Comparison of ENCODE assay signal across 27 cellular contexts in the genomic region with DNA sequence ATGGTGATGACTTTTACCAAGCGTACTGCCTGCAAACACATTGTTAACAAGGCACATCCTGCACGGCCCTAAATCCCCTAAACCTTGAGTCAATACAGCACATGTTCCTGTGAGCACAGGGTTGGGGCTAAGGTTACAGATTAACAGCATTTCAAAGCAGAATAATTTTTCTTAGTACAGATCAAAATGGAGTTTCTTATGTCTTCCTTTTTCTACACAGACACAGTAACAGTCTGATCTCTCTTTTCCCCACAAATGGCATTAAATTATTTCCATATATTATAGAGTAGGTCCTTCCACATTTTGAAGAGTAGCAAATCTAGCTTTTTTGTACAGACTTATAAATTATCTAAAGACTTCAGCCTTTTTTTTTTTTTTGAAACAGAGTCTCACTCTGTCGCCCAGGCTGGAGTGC. TPM values are rescaled to one million over a fixed set of nuclear protein-coding genes. Genes with fewer than 3 reads are reported as not detected.
A peak's percentile ranks its signal among the peaks of the same experiment; 100 is the strongest.
DNase-seq lines count a peak whose midpoint lies in the region; ATAC-seq and TF ChIP-seq lines count a peak whose summit lies in the region.
"Had no signal": no experiment of that assay in that cellular context is flagged by ENCODE, and none has a peak within 500 bp of the region (broad histone marks: within the 10 kb centered on the region; RNA-seq: fewer than 3 reads in every experiment).

No MANE protein-coding gene starts in this region.

- peaks cover 14% of the 10 kb centered on the region for H3K4me1 ChIP-seq in CD8-positive, alpha-beta memory T cell (ENCODE audit: insufficient read depth, low read length)
- peaks cover 20% of the 10 kb centered on the region for H3K4me1 ChIP-seq in colonic mucosa
- H3K4me1 ChIP-seq in trophoblast cell (ENCODE audit: control insufficient read depth in 1 of 2, insufficient read depth in 2 of 2, low read length in 2 of 2), result peaks cover 15 to 19% of the 10 kb centered on the region in 2 experiments
- peaks cover 16% of the 10 kb centered on the region for H3K4me1 ChIP-seq in A673 (ENCODE audit: insufficient read depth, low read length, poor library complexity, severe bottlenecking)

- H4K8ac ChIP-seq in trophoblast cell (ENCODE audit: low read depth, low read length), result no peak overlapping the region

- peaks cover 4% of the 10 kb centered on the region for H3K79me2 ChIP-seq in trophoblast cell (ENCODE audit: control insufficient read depth, insufficient read depth, low read length, poor library complexity)

- no peak overlapping the region for H3K23ac ChIP-seq in trophoblast cell (ENCODE audit: low read length)

- no peak overlapping the region for H2BK5ac ChIP-seq in trophoblast cell (ENCODE audit: low read depth, low read length, poor library complexity)

- TF ChIP-seq CTCF in colonic mucosa (IDR thresholded peaks at IDR 0.05), result no peak
- no peak for TF ChIP-seq CTCF in A673 (conservative IDR thresholded peaks at IDR 0.05; ENCODE audit: low read depth, low read length)

- no peak overlapping the region for H3K4me3 Mint-ChIP-seq in CD8-positive, alpha-beta memory T cell
- H3K4me3 Mint-ChIP-seq: activated CD4-positive, alpha-beta memory T cell treated with anti-CD3 and anti-CD28 coated beads for 36 hours; activated T-cell treated with anti-CD3 and anti-CD28 coated beads, Interleukin-2, amount 50 U/mL, for 4 hours; naive B cell had no signal

- no peaks in the 10 kb centered on the region for H3K9me3 ChIP-seq in CD8-positive, alpha-beta memory T cell (ENCODE audit: low read length)
- H3K9me3 ChIP-seq in colonic mucosa (no peaks in the 10 kb centered on the region), trophoblast cell (ENCODE audit: insufficient read depth, low read depth, low read length) (peaks cover 2% of the 10 kb centered on the region), A673 (ENCODE audit: low read depth, low read length, poor library complexity, severe bottlenecking) (no peaks in the 10 kb centered on the region)
- H3K9me3 ChIP-seq: esophagus muscularis mucosa, lower lobe of right lung had no signal

- no peak overlapping the region for H4K91ac ChIP-seq in trophoblast cell (ENCODE audit: low read depth, low read length)

- intact Hi-C loops in colonic mucosa (cut with DNase I) (loop anchor here (5.0 kb wide), 1 partner anchor 248 kb away; no protein-coding TSS in a partner anchor), A673 (cut with micrococcal nuclease; ENCODE audit: unreplicated experiment) (no loop called here)

- no peak overlapping the region for H3K4ac ChIP-seq in trophoblast cell (ENCODE audit: low read depth, low read length)

- no peak overlapping the region for H2BK120ac ChIP-seq in trophoblast cell (ENCODE audit: insufficient read depth, low read length, poor library complexity)

- H3K9ac ChIP-seq in colonic mucosa (ENCODE audit: low read depth in 2 of 2, low read length in 2 of 2) (no peak overlapping the region), trophoblast cell (ENCODE audit: low read length) (no peak overlapping the region)
- H3K9ac ChIP-seq: KMS-11 had no signal

- H3K27ac Mint-ChIP-seq in CD8-positive, alpha-beta memory T cell, result peak overlapping the region in 1 of 8 donors; percentile 19

- peak overlapping the region; percentile 54 for H3K27ac ChIP-seq in CD8-positive, alpha-beta memory T cell (ENCODE audit: low read depth, low read length)
- H3K27ac ChIP-seq in colonic mucosa, result peak overlapping the region; percentile 90
- peak overlapping the region; percentile 57 for H3K27ac ChIP-seq in trophoblast cell (ENCODE audit: low read depth, low read length)
- no peak overlapping the region for H3K27ac ChIP-seq in A673 (ENCODE audit: low read depth, low read length, poor library complexity, severe bottlenecking)
- H3K27ac ChIP-seq: HL-60, KMS-11, lower lobe of right lung had no signal

- no peak overlapping the region for H3K4me2 ChIP-seq in trophoblast cell (ENCODE audit: low read length)

- H3K79me1 ChIP-seq in trophoblast cell (ENCODE audit: low read length), result peaks cover 7% of the 10 kb centered on the region

- no peak overlapping the region for H3K18ac ChIP-seq in trophoblast cell (ENCODE audit: low read length)

- CTCF ChIA-PET in CD8-positive, alpha-beta memory T cell (lab: Charles Lee), result interaction anchor here (5.6 kb wide), 1 partner anchor 246 kb away, joined by 51 read pairs; no protein-coding TSS in a partner anchor
- CTCF ChIA-PET in A673 (lab: Charles Lee), result no interaction called here

- H3K27me3 ChIP-seq in CD8-positive, alpha-beta memory T cell (ENCODE audit: insufficient read depth, low read length, poor library complexity, severe bottlenecking), result no peaks in the 10 kb centered on the region
- H3K27me3 ChIP-seq in colonic mucosa (no peaks in the 10 kb centered on the region), trophoblast cell (ENCODE audit: insufficient read depth, low read length) (no peaks in the 10 kb centered on the region), A673 (replicated peaks; ENCODE audit: insufficient read depth, low read depth, low read length, poor library complexity) (no peaks in the 10 kb centered on the region)
- H3K27me3 ChIP-seq: esophagus muscularis mucosa had no signal

- POLR2A ChIA-PET in CD8-positive, alpha-beta memory T cell (lab: Charles Lee), result no interaction called here
- POLR2A ChIA-PET in A673 (lab: Charles Lee; ENCODE audit: low non-redundant PET), result interaction anchor here (0.6 kb wide), 1 partner anchor 281 kb away, joined by 3 read pairs; the partner anchor contains the start of gene SAPCD2

- peaks cover 18 to 31% (median 28%) of the 10 kb centered on the region in 3 donors for H3K4me1 Mint-ChIP-seq in CD8-positive, alpha-beta memory T cell

- H4K12ac ChIP-seq in trophoblast cell (ENCODE audit: low read depth, low read length), result no peak overlapping the region

- no peak overlapping the region for H3K4me3 ChIP-seq in CD8-positive, alpha-beta memory T cell (ENCODE audit: low read length)
- H3K4me3 ChIP-seq in colonic mucosa, result no peak overlapping the region
- no peak overlapping the region for H3K4me3 ChIP-seq in trophoblast cell (ENCODE audit: low read depth, low read length)
- H3K4me3 ChIP-seq in A673 (ENCODE audit: low read depth, low read length, poor library complexity, severe bottlenecking), result no peak overlapping the region
- H3K4me3 ChIP-seq: esophagus muscularis mucosa, lower lobe of right lung had no signal

- ATAC-seq in GM18520 (IDR thresholded peaks at IDR 0.05; ENCODE audit: unreplicated experiment), result no peak
- ATAC-seq in HG02623 (IDR thresholded peaks at IDR 0.05; ENCODE audit: unreplicated experiment), result no peak
- ATAC-seq: activated T-cell treated with anti-CD3 and anti-CD28 coated beads, Interleukin-2, amount 50 U/mL, for 4 hours; lower lobe of right lung had no signal

- H3K9me3 Mint-ChIP-seq in CD8-positive, alpha-beta memory T cell, result no peaks in the 10 kb centered on the region
- H3K9me3 Mint-ChIP-seq: activated CD4-positive, alpha-beta memory T cell treated with anti-CD3 and anti-CD28 coated beads for 36 hours; activated T-cell treated with anti-CD3 and anti-CD28 coated beads, Interleukin-2, amount 50 U/mL, for 4 hours; naive B cell had no signal

- peaks cover 3 to 8% of the 10 kb centered on the region in 2 donors for H3K27me3 Mint-ChIP-seq in CD8-positive, alpha-beta memory T cell
- H3K27me3 Mint-ChIP-seq: naive B cell had no signal

- peaks cover 0 to 9% (median 2%) of the 10 kb centered on the region in 3 donors for H3K36me3 Mint-ChIP-seq in CD8-positive, alpha-beta memory T cell
- H3K36me3 Mint-ChIP-seq: activated CD4-positive, alpha-beta memory T cell treated with anti-CD3 and anti-CD28 coated beads for 36 hours; naive B cell had no signal

- WGBS in trophoblast cell (ENCODE audit: extremely low coverage, insufficient coverage, insufficient read length), result no CpG with 5 or more reads among the region's 3 CpGs

- no peak overlapping the region for H2AK5ac ChIP-seq in trophoblast cell (ENCODE audit: low read length)

- no peak overlapping the region for H2AFZ ChIP-seq in trophoblast cell (ENCODE audit: insufficient read depth, low read length, poor library complexity)

- no peak for DNase-seq in CD8-positive, alpha-beta memory T cell
- DNase-seq in NCI-H82 (lab: John Stamatoyannopoulos, UW) (peak; percentile 77), colonic mucosa (no peak), trophoblast cell (no peak), A673 (ENCODE audit: low spot score) (no peak), C1 segment of cervical spinal cord (lab: John Stamatoyannopoulos, UW) (no peak)
- DNase-seq: activated CD4-positive, alpha-beta memory T cell treated with anti-CD3 and anti-CD28 coated beads for 36 hours; activated naive CD4-positive, alpha-beta T cell treated with anti-CD3 and anti-CD28 coated beads, Interleukin-2, amount 50 U/mL, for 16 hours; activated T-cell treated with anti-CD3 and anti-CD28 coated beads, Interleukin-2, amount 50 U/mL, for 4 hours; COR-L47; dermis blood vessel endothelial cell; H7; lower lobe of right lung; naive B cell; NCI-H1048; NCI-H2029 treated with DMSO at 0.1 percent for 48 hours; Right ventricle myocardium superior had no signal

- H2BK12ac ChIP-seq in trophoblast cell (ENCODE audit: low read length), result no peak overlapping the region

- H3K36me3 ChIP-seq in CD8-positive, alpha-beta memory T cell (ENCODE audit: insufficient read depth, low read length), result no peaks in the 10 kb centered on the region
- H3K36me3 ChIP-seq in colonic mucosa (no peaks in the 10 kb centered on the region), trophoblast cell (ENCODE audit: control insufficient read depth in 1 of 2, insufficient read depth in 2 of 2, low read length in 2 of 2) (peaks cover 8 to 13% of the 10 kb centered on the region in 2 experiments), A673 (ENCODE audit: insufficient read depth, low read length, poor library complexity, severe bottlenecking) (no peaks in the 10 kb centered on the region)

- BruUV-seq in A673 (replicated peaks; lab: Mats Ljungman, UMichigan), result no TSS peak

- no peak overlapping the region for H3K14ac ChIP-seq in trophoblast cell (ENCODE audit: low read length)

RNA-seq across cellular contexts. Expression of gene TMEM141, which starts 1.6 kb away (rescaled TPM):
- 10 to 100 TPM; 50.1 to 50.6 TPM for total RNA-seq in CD8-positive, alpha-beta memory T cell
- 37.8 TPM for polyA plus RNA-seq in CD8-positive, alpha-beta memory T cell
- total RNA-seq in colonic mucosa (100 to 1,000 TPM; 236 to 366 TPM), A673 (2021) (32.7 and 39.5 TPM in 2 replicates)
- 82.7 and 84.5 TPM in 2 replicates for polyA plus RNA-seq in trophoblast cell (2013)

RNA-seq across cellular contexts. Expression of gene CCDC183, which starts 6.6 kb away (rescaled TPM):
- total RNA-seq in CD8-positive, alpha-beta memory T cell, result under 1 TPM in 1 of 2 experiments, not detected in 1; 0.73 TPM
- polyA plus RNA-seq in CD8-positive, alpha-beta memory T cell, result 0.26 TPM
- total RNA-seq in colonic mucosa (10 to 100 TPM in 1 of 2 donors, 1 to 10 TPM in 1; 2.4 to 20.0 TPM), A673 (2021) (0.46 TPM in 1 of 2 replicates, not detected in the other)
- polyA plus RNA-seq in trophoblast cell (2013), result 13.6 and 14.0 TPM in 2 replicates

RNA-seq across cellular contexts. Expression of gene RABL6, which starts 18.2 kb away (rescaled TPM):
- total RNA-seq in CD8-positive, alpha-beta memory T cell, result 100 to 1,000 TPM in 1 of 2 experiments, 10 to 100 TPM in 1; 98.2 to 106 TPM
- 20.9 TPM for polyA plus RNA-seq in CD8-positive, alpha-beta memory T cell
- total RNA-seq in colonic mucosa (100 to 1,000 TPM; 126 to 163 TPM), A673 (2021) (208 and 210 TPM in 2 replicates)
- polyA plus RNA-seq in trophoblast cell (2013), result 95.6 and 95.9 TPM in 2 replicates

RNA-seq across cellular contexts. Expression of gene LCN15, which starts 25.2 kb away (rescaled TPM):
- total RNA-seq in CD8-positive, alpha-beta memory T cell, result not detected
- polyA plus RNA-seq in CD8-positive, alpha-beta memory T cell, result not detected
- total RNA-seq in colonic mucosa (1 to 10 TPM in 1 of 2 donors, not detected in 1; 3.4 TPM), A673 (2021) (not detected in 2 replicates)
- polyA plus RNA-seq in trophoblast cell (2013), result 0.08 and 0.19 TPM in 2 replicates
- total RNA-seq: activated CD4-positive, alpha-beta memory T cell treated with anti-CD3 and anti-CD28 coated beads for 36 hours; activated T-cell treated with anti-CD3 and anti-CD28 coated beads, Interleukin-2, amount 50 U/mL, for 4 hours; dermis blood vessel endothelial cell; esophagus muscularis mucosa; H7; lower lobe of right lung; NCI-H460; pulmonary artery endothelial cell; Right ventricle myocardium superior; T-helper 1 cell treated with Interleukin-12 subunit alpha and Interleukin-12 subunit beta and Interleukin-4 antibody, amounts not matched to agents 30 ng/mL and 1 ng/mL, for 36 hours; ureter had no signal

RNA-seq across cellular contexts. Expression of gene LCN8, which starts 31.5 kb away (rescaled TPM):
- total RNA-seq in CD8-positive, alpha-beta memory T cell, result not detected
- not detected for polyA plus RNA-seq in CD8-positive, alpha-beta memory T cell
- total RNA-seq in colonic mucosa, result not detected
- polyA plus RNA-seq in trophoblast cell (2013), result 0.03 TPM in 1 of 2 replicates, not detected in the other
- total RNA-seq in A673 (2021), result not detected in 2 replicates
- total RNA-seq: activated CD4-positive, alpha-beta memory T cell treated with anti-CD3 and anti-CD28 coated beads for 36 hours; activated T-cell treated with anti-CD3 and anti-CD28 coated beads, Interleukin-2, amount 50 U/mL, for 4 hours; dermis blood vessel endothelial cell; esophagus muscularis mucosa; glomerular endothelial cell; H7; lower lobe of right lung; NCI-H460; pulmonary artery endothelial cell; Right ventricle myocardium superior; T-helper 1 cell treated with Interleukin-12 subunit alpha and Interleukin-12 subunit beta and Interleukin-4 antibody, amounts not matched to agents 30 ng/mL and 1 ng/mL, for 36 hours; ureter had no signal
